ENCODE assay signal across 28 cellular contexts in the genomic region with DNA sequence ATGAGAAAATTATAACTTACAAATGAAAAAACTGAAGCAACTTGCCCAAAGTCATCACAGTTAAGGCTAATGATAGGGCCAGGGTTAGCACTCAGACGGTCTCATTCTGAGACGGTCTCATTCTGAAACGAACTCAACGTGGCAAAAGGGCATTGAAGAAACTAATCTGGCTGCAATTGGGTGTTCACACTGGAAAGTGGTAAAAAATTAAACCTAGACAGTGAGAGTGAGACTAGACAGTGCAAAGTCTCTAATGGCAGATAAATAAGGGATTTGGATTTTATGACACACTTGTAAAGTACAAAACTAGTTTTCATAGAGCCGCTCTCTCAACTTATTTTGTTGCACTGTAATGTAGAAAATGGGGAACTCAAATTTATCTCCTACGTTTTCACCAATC.
"Had no signal": no experiment of that assay in that cellular context is flagged by ENCODE, and none has a peak within 500 bp of the region (broad histone marks: within the 10 kb centered on the region; RNA-seq: fewer than 3 reads in every experiment).

No MANE protein-coding gene starts in this region.

- H3K4me1 Mint-ChIP-seq: nephron progenitor cell had no signal

- H3K27ac Mint-ChIP-seq: nephron progenitor cell, type B pancreatic cell had no signal

- H3K4me3 ChIP-seq: dorsolateral prefrontal cortex, esophagus muscularis mucosa, gastroesophageal sphincter, heart left ventricle, prostate gland, right atrium auricular region, smooth muscle cell, testis, tibial artery had no signal

- ATAC-seq: foreskin keratinocyte; gastroesophageal sphincter; heart left ventricle; naive thymus-derived CD8-positive, alpha-beta T cell; sciatic nerve had no signal

- FAIRE-seq: colon, islet of Langerhans had no signal

- H3K9me3 Mint-ChIP-seq: naive thymus-derived CD8-positive, alpha-beta T cell; nephron progenitor cell; type B pancreatic cell had no signal

- DNase-seq: dorsolateral prefrontal cortex; effector CD4-positive, alpha-beta T cell; foreskin keratinocyte; heart left ventricle; hippocampal formation; kidney glomerular epithelial cell; mesendoderm; midbrain; naive thymus-derived CD8-positive, alpha-beta T cell; nephron progenitor cell; nucleus accumbens; stimulated activated CD4-positive, alpha-beta T cell treated with anti-CD3 and anti-CD28 coated beads, Interleukin-12 subunit alpha, Interleukin-12 subunit beta, amount 100 ng/mL, for 4 hours; stimulated activated CD4-positive, alpha-beta T cell treated with anti-CD3 and anti-CD28 coated beads, Interleukin-1b, Interleukin-23, amount 100 ng/mL, for 48 hours; stimulated activated CD4-positive, alpha-beta T cell treated with anti-CD3 and anti-CD28 coated beads, Interleukin-4, amount 100 ng/mL, for 1 hour; stimulated activated CD8-positive, alpha-beta memory T cell treated with anti-CD3 and anti-CD28 coated beads, Interleukin-4, amount 100 ng/mL, for 48 hours; stimulated activated naive CD4-positive, alpha-beta T cell; substantia nigra; testis; tibial artery had no signal

- H3K27me3 Mint-ChIP-seq: naive thymus-derived CD8-positive, alpha-beta T cell; type B pancreatic cell had no signal

- H3K4me3 Mint-ChIP-seq: naive thymus-derived CD8-positive, alpha-beta T cell; nephron progenitor cell; type B pancreatic cell had no signal
